20 cellular contexts compared by ENCODE assay signal in genomic region chr4:73431813-73432168, GRCh38. TPM values are rescaled to one million over a fixed set of nuclear protein-coding genes. Genes with fewer than 3 reads are reported as not detected.
DNase-seq lines count a peak whose midpoint lies in the region; ATAC-seq and TF ChIP-seq lines count a peak whose summit lies in the region.
"Had no signal": no experiment of that assay in that cellular context is flagged by ENCODE, and none has a peak within 500 bp of the region (broad histone marks: within the 10 kb centered on the region; RNA-seq: fewer than 3 reads in every experiment).

No MANE protein-coding gene starts in this region.

- H3K36me3 ChIP-seq in hepatocyte (replicated peaks; ENCODE audit: insufficient read depth, low read depth) = no peaks in the 10 kb centered on the region
- H3K36me3 ChIP-seq in right lobe of liver = no peaks in the 10 kb centered on the region
- no peaks in the 10 kb centered on the region for H3K36me3 ChIP-seq in breast epithelium
- H3K36me3 ChIP-seq: BE2C, BLaER1 had no signal

- intact Hi-C loops in right lobe of liver (cut with DNase I) (no loop called here), breast epithelium (cut with DNase I; ENCODE audit: low total_unique reads) (no loop called here)

- H3K9me3 ChIP-seq in hepatocyte (ENCODE audit: low read depth) (no peaks in the 10 kb centered on the region), right lobe of liver (no peaks in the 10 kb centered on the region), breast epithelium (no peaks in the 10 kb centered on the region)
- H3K9me3 ChIP-seq: BE2C, BLaER1 had no signal

- ATAC-seq in right lobe of liver = no peak

- no peak for DNase-seq in hepatocyte (ENCODE audit: low spot score)
- DNase-seq in right lobe of liver = no peak
- DNase-seq in NCI-H128 (lab: John Stamatoyannopoulos, UW; ENCODE audit: unreplicated experiment) = no peak
- no peak for DNase-seq in breast epithelium (ENCODE audit: low spot score in 2 of 2)
- DNase-seq: 8988T; ACHN; BE2C; C1 segment of cervical spinal cord; Calu3; CD4-positive, alpha-beta memory T cell; CD4-positive, CD25-positive, alpha-beta regulatory T cell; CD8-positive, alpha-beta memory T cell; COR-L47; DMS79 treated with DMSO at 0.1 percent for 48 hours; GF-D8 had no signal

- no peak for TF ChIP-seq POLR2A in right lobe of liver (IDR thresholded peaks at IDR 0.05)
- no peak for TF ChIP-seq POLR2A in breast epithelium (IDR thresholded peaks at IDR 0.05)

- no peaks in the 10 kb centered on the region for H3K79me2 ChIP-seq in hepatocyte

- peak overlapping the region; percentile 62 for H3K27ac ChIP-seq in 22Rv1
- H3K27ac ChIP-seq in hepatocyte = peak overlapping the region; percentile 55
- H3K27ac ChIP-seq in right lobe of liver = peak overlapping the region; percentile 28 to 86 (median 67)
- H3K27ac ChIP-seq in breast epithelium = no peak overlapping the region
- H3K27ac ChIP-seq: BLaER1 had no signal

- H3K27me3 ChIP-seq in hepatocyte = no peaks in the 10 kb centered on the region
- no peaks in the 10 kb centered on the region for H3K27me3 ChIP-seq in right lobe of liver
- H3K27me3 ChIP-seq in breast epithelium = no peaks in the 10 kb centered on the region
- H3K27me3 ChIP-seq: BE2C, BLaER1 had no signal

- peak overlapping the region; percentile 57 for H3K4me2 ChIP-seq in hepatocyte
- H3K4me2 ChIP-seq: BLaER1 had no signal

- H3K4me1 ChIP-seq in hepatocyte (ENCODE audit: insufficient read depth) = peaks cover 18% of the 10 kb centered on the region
- H3K4me1 ChIP-seq in right lobe of liver = peaks cover 0 to 42% (median 10%) of the 10 kb centered on the region in 4 donors
- H3K4me1 ChIP-seq in breast epithelium = no peaks in the 10 kb centered on the region
- H3K4me1 ChIP-seq: BE2C, BLaER1 had no signal

- H4K20me1 ChIP-seq in hepatocyte (ENCODE audit: insufficient read depth, poor library complexity, severe bottlenecking) = no peaks in the 10 kb centered on the region
- H4K20me1 ChIP-seq: BLaER1 had no signal

- no peak overlapping the region for H2AFZ ChIP-seq in hepatocyte

- H3K4me3 ChIP-seq in hepatocyte (no peak overlapping the region), right lobe of liver (no peak overlapping the region), breast epithelium (no peak overlapping the region)
- H3K4me3 ChIP-seq: BLaER1 had no signal

- no peaks in the 10 kb centered on the region for H3K9me2 ChIP-seq in hepatocyte (replicated peaks; ENCODE audit: insufficient read depth)

- TF ChIP-seq CTCF in 22Rv1 (IDR thresholded peaks at IDR 0.05) (no peak), hepatocyte (IDR thresholded peaks at IDR 0.05; ENCODE audit: poor library complexity) (no peak), right lobe of liver (IDR thresholded peaks at IDR 0.05) (no peak), breast epithelium (IDR thresholded peaks at IDR 0.05) (no peak)

- 39% methylated on average over 1 of the region's 1 CpG for WGBS in hepatocyte (ENCODE audit: low lambda C conversion rate, missing lambda C conversion rate)
- WGBS in right lobe of liver (ENCODE audit: insufficient coverage, low coverage, low lambda C conversion rate, missing lambda C conversion rate) = 35% methylated on average over 1 of the region's 1 CpG

RNA-seq across cellular contexts. Expression of gene AFP, which starts 4.2 kb away (rescaled TPM):
- total RNA-seq in hepatocyte (23,697 and 25,243 TPM in 2 replicates), right lobe of liver (1 to 10 TPM in 4 of 6 experiments, under 1 TPM in 1, not detected in 1; 0.78 to 3.8 (median 3.4) TPM), breast epithelium (1 to 10 TPM in 1 of 3 donors, not detected in 2; 3.2 TPM)
- polyA plus RNA-seq in hepatocyte = 11,518 and 15,250 TPM in 2 replicates
- total RNA-seq: A673; Calu3; CD4-positive, alpha-beta memory T cell; CD4-positive, CD25-positive, alpha-beta regulatory T cell; CD8-positive, alpha-beta memory T cell had no signal
- polyA plus RNA-seq: CD14-positive monocyte; CD4-positive, alpha-beta memory T cell; CD4-positive, CD25-positive, alpha-beta regulatory T cell; CD8-positive, alpha-beta memory T cell had no signal

RNA-seq across cellular contexts. Expression of gene ALB, which starts 27.7 kb away (rescaled TPM):
- 25,578 and 26,686 TPM in 2 replicates for total RNA-seq in hepatocyte
- 7,370 and 11,384 TPM in 2 replicates for polyA plus RNA-seq in hepatocyte
- over 10,000 TPM; 46,361 to 117,834 (median 75,397) TPM for total RNA-seq in right lobe of liver
- 1 to 10 TPM in 1 of 3 donors, under 1 TPM in 1, not detected in 1; 0.66 to 9.1 TPM for total RNA-seq in breast epithelium
- total RNA-seq: A673; Calu3; CD4-positive, alpha-beta memory T cell; CD4-positive, CD25-positive, alpha-beta regulatory T cell; CD8-positive, alpha-beta memory T cell had no signal
- polyA plus RNA-seq: AG04450; CD14-positive monocyte; CD4-positive, alpha-beta memory T cell; CD4-positive, CD25-positive, alpha-beta regulatory T cell; CD8-positive, alpha-beta memory T cell had no signal

RNA-seq across cellular contexts. Expression of gene AFM, which starts 49.8 kb away (rescaled TPM):
- total RNA-seq in hepatocyte = 70.0 and 78.4 TPM in 2 replicates
- 34.8 and 52.7 TPM in 2 replicates for polyA plus RNA-seq in hepatocyte
- 100 to 1,000 TPM; 129 to 320 (median 169) TPM for total RNA-seq in right lobe of liver
- total RNA-seq in breast epithelium = not detected
- total RNA-seq: A673; Calu3; CD4-positive, alpha-beta memory T cell; CD4-positive, CD25-positive, alpha-beta regulatory T cell; CD8-positive, alpha-beta memory T cell had no signal
- polyA plus RNA-seq: AG04450; CD14-positive monocyte; CD4-positive, alpha-beta memory T cell; CD4-positive, CD25-positive, alpha-beta regulatory T cell; CD8-positive, alpha-beta memory T cell had no signal

Comparison
In these comparisons a context has a peak if more than half of its experiments do, and no peak if none do; other contexts are left out.
1. H3K27ac ChIP-seq: peak in 22Rv1 (single experiment), hepatocyte (single experiment) and right lobe of liver (3 of 3); none in breast epithelium (0 of 2).
2. RNA of gene AFP, which starts 4.2 kb away (total RNA-seq): 23,697 to 25,243 TPM in hepatocyte; 0.78 to 3.8 TPM in right lobe of liver and 3.2 TPM in breast epithelium; every median in the first group is over 1,000 times any median in the second.
3. RNA of gene ALB, which starts 27.7 kb away (total RNA-seq): 46,361 to 117,834 TPM in right lobe of liver and 25,578 to 26,686 TPM in hepatocyte; 0.66 to 9.1 TPM in breast epithelium; every median in the first group is over 1,000 times any median in the second.
4. RNA of gene AFM, which starts 49.8 kb away (total RNA-seq): 129 to 320 TPM in right lobe of liver and 70.0 to 78.4 TPM in hepatocyte; not detected in breast epithelium; every median in the first group is over 10 times any median in the second.